Comparison of ENCODE assay signal across 8 cellular contexts in genomic region chr20:62025832-62026563, GRCh38. TPM values are rescaled to one million over a fixed set of nuclear protein-coding genes. Genes with fewer than 3 reads are reported as not detected.
DNase-seq lines count a peak whose midpoint lies in the region; ATAC-seq and TF ChIP-seq lines count a peak whose summit lies in the region.

No MANE protein-coding gene starts in this region.

- H3K79me1 ChIP-seq in IMR-90 (ENCODE audit: low read depth in 1 of 2, low read length in 2 of 2) = peaks cover 49 to 74% of the 10 kb centered on the region in 2 experiments

- H3K9me3 ChIP-seq in AG04450 (ENCODE audit: control insufficient read depth, insufficient read depth, low read length) (peaks cover 5% of the 10 kb centered on the region; the same call in 1 of the 2 replicates), IMR-90 (ENCODE audit: control insufficient read depth, insufficient read depth, low read length) (no peaks in the 10 kb centered on the region), suprapubic skin (no peaks in the 10 kb centered on the region)

- no peak overlapping the region for H2BK15ac ChIP-seq in IMR-90 (ENCODE audit: low read depth, low read length)

- H3K14ac ChIP-seq in IMR-90 (replicated peaks; ENCODE audit: low read depth, low read length) = peak overlapping the region; percentile 64

- H4K5ac ChIP-seq in IMR-90 (ENCODE audit: low read depth, low read length) = no peak overlapping the region

- dilution Hi-C loops in IMR-90 (cut with HindIII; ENCODE audit: low sequenced_read_pairs, unreplicated experiment) = no loop called here

- in situ Hi-C loops in IMR-90 (cut with MboI; ENCODE audit: low sequenced_read_pairs) = no loop called here

- no TSS peak for BruUV-seq in IMR-90 (replicated peaks; lab: Mats Ljungman, UMichigan)

- peak; percentile 72 for TF ChIP-seq RAD21 in IMR-90 (IDR thresholded peaks at IDR 0.05; ENCODE audit: low read length)

- ATAC-seq in IMR-90 (ENCODE audit: low read depth) = peak; percentile 76
- no peak for ATAC-seq in GM21447 (IDR thresholded peaks at IDR 0.05; ENCODE audit: unreplicated experiment)

- no peak overlapping the region for H3K4me3 ChIP-seq in AG04450 (ENCODE audit: low read depth, low read length)
- H3K4me3 ChIP-seq in IMR-90 (ENCODE audit: insufficient read depth, low read depth, low read length) = no peak overlapping the region
- H3K4me3 ChIP-seq in cardiac fibroblast (replicated peaks in 1 of 2; ENCODE audit: low read depth in 2 of 2, low read length in 2 of 2) = no peak overlapping the region
- no peak overlapping the region for H3K4me3 ChIP-seq in suprapubic skin

- H2BK20ac ChIP-seq in IMR-90 (ENCODE audit: low read depth, low read length) = no peak overlapping the region

- 0 out of 2 replicates have a peak overlapping the region, but pooled peaks have one; percentile 11 for H3K4ac ChIP-seq in IMR-90 (ENCODE audit: low read depth, low read length)

- peak; percentile 78 for TF ChIP-seq CTCF in AG04450 (IDR thresholded peaks at IDR 0.05; ENCODE audit: low read depth, low read length)
- TF ChIP-seq CTCF in IMR-90 (conservative IDR thresholded peaks at IDR 0.05; ENCODE audit: low read depth, low read length) = peak; percentile 73
- peak; percentile 84 for TF ChIP-seq CTCF in cardiac fibroblast (IDR thresholded peaks at IDR 0.05; ENCODE audit: low read depth, low read length)
- peak in 1 of 2 donors; percentile 24 for TF ChIP-seq CTCF in suprapubic skin (IDR thresholded peaks at IDR 0.05)

- no peak for TF ChIP-seq EP300 in suprapubic skin (IDR thresholded peaks at IDR 0.05)

- intact Hi-C loops in IMR-90 (cut with micrococcal nuclease) = loop anchor here (1.0 to 5.0 kb wide), 3 partner anchors 36 to 110 kb away; no protein-coding TSS in a partner anchor

- H4K20me1 ChIP-seq in IMR-90 (ENCODE audit: insufficient read depth, low read length) = peaks cover 69% of the 10 kb centered on the region

- H3K4me1 ChIP-seq in IMR-90 (ENCODE audit: control insufficient read depth, insufficient read depth, low read length) (peaks cover 6% of the 10 kb centered on the region; the same call in 1 of the 2 replicates), suprapubic skin (peaks cover 29% of the 10 kb centered on the region)

- H2BK120ac ChIP-seq in IMR-90 (ENCODE audit: low read depth, low read length) = no peak overlapping the region

- H4K91ac ChIP-seq in IMR-90 (ENCODE audit: insufficient read depth, low read depth, low read length) = no peak overlapping the region

- H4K8ac ChIP-seq in IMR-90 (ENCODE audit: low read depth in 2 of 2, low read length in 2 of 2) = peak overlapping the region in 1 of 2 experiments; percentile 75; a peak in 2 of 4 replicates

- no peak overlapping the region for H3K18ac ChIP-seq in IMR-90 (ENCODE audit: low read depth, low read length)

- peak overlapping the region; percentile 66 for H2AFZ ChIP-seq in IMR-90 (replicated peaks; ENCODE audit: low read length, poor library complexity)

- no peak overlapping the region for H3K23ac ChIP-seq in IMR-90 (ENCODE audit: low read depth, low read length)

- WGBS in IMR-90 (ENCODE audit: extremely low coverage in 2 of 2, insufficient read length in 1 of 2), 2 experiments = 62% methylated on average over 5 of the region's 22 CpGs; no CpG with 5 or more reads in 1 of the 2 experiments
- WGBS in suprapubic skin = 79% methylated on average over 21 of the region's 22 CpGs

- H3K9ac ChIP-seq in IMR-90 (ENCODE audit: low read depth, low read length) = no peak overlapping the region; the same call in 1 of the 2 replicates

- POLR2A ChIA-PET in AG04450 (lab: Yijun Ruan, JAX) = interaction anchor here (0.6 to 1.0 kb wide), 2 partner anchors 40 to 108 kb away, joined by 3 to 5 read pairs; partner anchors contain the start of gene TAF4
- POLR2A ChIA-PET in IMR-90 (lab: Charles Lee; ENCODE audit: unreplicated experiment) = interaction anchor here (0.6 kb wide), 1 partner anchor 15 kb away, joined by 3 read pairs; no protein-coding TSS in a partner anchor

- H3K36me3 ChIP-seq in IMR-90 (ENCODE audit: control insufficient read depth, insufficient read depth, low read length) (no peaks in the 10 kb centered on the region), suprapubic skin (no peaks in the 10 kb centered on the region)

- no peak overlapping the region for H2BK5ac ChIP-seq in IMR-90 (ENCODE audit: low read depth, low read length, poor library complexity, severe bottlenecking)

- H3K56ac ChIP-seq in IMR-90 (ENCODE audit: extremely low read depth, insufficient read depth, low read length) = no peak overlapping the region

- peak overlapping the region; percentile 8 for H2AK9ac ChIP-seq in IMR-90 (replicated peaks; ENCODE audit: low read depth, low read length, poor library complexity)

- H3K27me3 ChIP-seq in AG04450 (ENCODE audit: control insufficient read depth, insufficient read depth, low read length) = no peaks in the 10 kb centered on the region
- no peaks in the 10 kb centered on the region for H3K27me3 ChIP-seq in IMR-90 (ENCODE audit: control insufficient read depth, insufficient read depth, low read length)
- H3K27me3 ChIP-seq in suprapubic skin = no peaks in the 10 kb centered on the region

- CTCF ChIA-PET in AG04450 (lab: Charles Lee) = interaction anchor here (0.6 to 2.5 kb wide), 10 partner anchors 9 to 130 kb away, joined by 3 to 14 read pairs (median 4); no protein-coding TSS in a partner anchor
- CTCF ChIA-PET in IMR-90 (lab: Yijun Ruan, JAX) = interaction anchor here (0.6 to 1.3 kb wide), 5 partner anchors 9 to 1188 kb away, joined by 3 to 5 read pairs (median 4); no protein-coding TSS in a partner anchor

- DNase-seq in AG04450 (ENCODE audit: low read depth, low spot score) = peak; percentile 20
- DNase-seq in IMR-90 = peak; percentile 74
- DNase-seq in cardiac fibroblast (ENCODE audit: low read depth in 2 of 2) = peak; percentile 78 to 88
- peak; percentile 86 to 89 for DNase-seq in lung microvascular endothelial cell (ENCODE audit: low read depth in 2 of 2)
- DNase-seq in DMS79 treated with DMSO at 0.1 percent for 48 hours (lab: John Stamatoyannopoulos, UW) = no peak
- no peak for DNase-seq in suprapubic skin (ENCODE audit: low spot score in 2 of 2)
- DNase-seq in NCI-H226 = no peak

- peaks cover 9% of the 10 kb centered on the region; the same call in 1 of the 2 replicates for H3K9me1 ChIP-seq in IMR-90 (ENCODE audit: insufficient read depth, low read length)

- TF ChIP-seq POLR2A in IMR-90 (IDR thresholded peaks at IDR 0.05; ENCODE audit: low read depth, low read length) = no peak
- TF ChIP-seq POLR2A in suprapubic skin (IDR thresholded peaks at IDR 0.05) = no peak

- H3K27ac ChIP-seq in AG04450 (ENCODE audit: low read depth, low read length) (no peak overlapping the region), IMR-90 (ENCODE audit: insufficient read depth, low read length) (no peak overlapping the region), suprapubic skin (no peak overlapping the region)

- no peak overlapping the region; the same call in 1 of the 2 replicates for H2AK5ac ChIP-seq in IMR-90 (ENCODE audit: low read depth, low read length)

- H3K4me2 ChIP-seq in IMR-90 (ENCODE audit: low read depth, low read length) = peak overlapping the region; percentile 54

TF ChIP-seq in IMR-90, 13 proteins besides CTCF, POLR2A, EP300 and RAD21:
- TF ChIP-seq SMC3 (IDR thresholded peaks at IDR 0.05; ENCODE audit: low read depth, low read length) (peak; percentile 54), MAZ (IDR thresholded peaks at IDR 0.05; ENCODE audit: borderline replicate concordance, low read depth, low read length) (0 out of 2 replicates have a peak, but pooled peaks have one; percentile 29)
- TF ChIP-seq, protein P1, sequence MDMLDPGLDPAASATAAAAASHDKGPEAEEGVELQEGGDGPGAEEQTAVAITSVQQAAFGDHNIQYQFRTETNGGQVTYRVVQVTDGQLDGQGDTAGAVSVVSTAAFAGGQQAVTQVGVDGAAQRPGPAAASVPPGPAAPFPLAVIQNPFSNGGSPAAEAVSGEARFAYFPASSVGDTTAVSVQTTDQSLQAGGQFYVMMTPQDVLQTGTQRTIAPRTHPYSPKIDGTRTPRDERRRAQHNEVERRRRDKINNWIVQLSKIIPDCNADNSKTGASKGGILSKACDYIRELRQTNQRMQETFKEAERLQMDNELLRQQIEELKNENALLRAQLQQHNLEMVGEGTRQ (IDR thresholded peaks at IDR 0.05; ENCODE audit: low read depth, low read length) = no peak

RNA-seq across cellular contexts. Expression of gene TAF4, which starts 39.7 kb away (rescaled TPM):
- polyA plus RNA-seq in AG04450 (2011; rRNA removed) (2.6 and 2.7 TPM in 2 replicates), IMR-90 (2012; rRNA removed) (4.9 and 5.1 TPM in 2 replicates)
- 2.6 and 3.2 TPM in 2 replicates for polyA minus RNA-seq in AG04450 (2011; rRNA and poly(A)+ RNA removed)
- total RNA-seq in IMR-90 (2012; rRNA removed) (1.4 and 1.7 TPM in 2 replicates), lung microvascular endothelial cell (1.3 and 2.6 TPM in 2 replicates), suprapubic skin (10 to 100 TPM; 18.0 to 31.8 (median 25.8) TPM)
- polyA plus RNA-seq in IMR-90 (2012; cell fraction: cytosol; rRNA removed) = 4.7 and 9.8 TPM in 2 replicates
- polyA plus RNA-seq in IMR-90 (2012; cell fraction: nucleus; rRNA removed; ENCODE audit: low replicate concordance) = 15.8 and 40.0 TPM in 2 replicates

Comparison
In these comparisons a context has a peak if more than half of its experiments do, and no peak if none do; other contexts are left out.
1. DNase-seq: peak in AG04450 (single experiment), IMR-90 (single experiment), cardiac fibroblast (2 of 2) and lung microvascular endothelial cell (2 of 2); none in DMS79 treated with DMSO at 0.1 percent for 48 hours (single experiment), suprapubic skin (0 of 2) and NCI-H226 (single experiment).